ENCODE assay signal across 24 cellular contexts in the genomic region with DNA sequence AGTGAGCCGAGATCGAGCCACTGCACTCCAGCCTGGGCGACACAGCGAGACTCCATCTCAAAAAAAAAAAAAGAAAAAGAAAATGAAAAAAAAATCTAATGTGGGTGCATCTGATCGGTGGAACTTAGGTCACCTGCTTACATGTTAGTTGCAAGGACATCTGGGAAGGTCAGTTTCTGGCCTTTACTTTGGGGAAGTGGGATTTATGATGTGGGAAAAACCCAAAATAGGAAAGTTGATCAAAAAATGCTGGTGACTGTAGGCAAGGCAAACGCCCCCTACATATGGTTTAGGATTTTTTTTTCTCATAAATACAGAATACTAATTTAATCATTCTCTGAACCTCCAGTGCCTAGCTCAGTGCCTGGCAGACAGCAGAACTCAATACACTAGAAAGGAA.
DNase-seq lines count a peak whose midpoint lies in the region; ATAC-seq, FAIRE-seq and TF ChIP-seq lines count a peak whose summit lies in the region.
"Had no signal": no experiment of that assay in that cellular context is flagged by ENCODE, and none has a peak within 500 bp of the region (broad histone marks: within the 10 kb centered on the region; RNA-seq: fewer than 3 reads in every experiment).

No MANE protein-coding gene starts in this region.

- H3K9me2 ChIP-seq in DOHH2 (replicated peaks; ENCODE audit: control insufficient read depth, low read length), result no peaks in the 10 kb centered on the region

- H3K27me3 Mint-ChIP-seq in natural killer cell treated with Interleukin-12 subunit alpha and Interleukin-12 subunit beta and Interleukin-15 and Interleukin-18, amount 100 ng/mL, for 72 hours, result no peaks in the 10 kb centered on the region
- H3K27me3 Mint-ChIP-seq in progenitor cell of endocrine pancreas, result no peaks in the 10 kb centered on the region

- no peak overlapping the region for H3K4me2 ChIP-seq in A549
- peak overlapping the region; percentile 92 for H3K4me2 ChIP-seq in DOHH2 (ENCODE audit: low read length)

- H3K27ac ChIP-seq in A549, result peak overlapping the region; percentile 70 to 72; a peak in 4 of 6 replicates
- peak overlapping the region; percentile 77 for H3K27ac ChIP-seq in DOHH2 (ENCODE audit: low read depth, low read length)
- H3K27ac ChIP-seq in VCaP, result peak overlapping the region; percentile 99
- H3K27ac ChIP-seq: pancreas had no signal

- no peaks in the 10 kb centered on the region for H3K36me3 ChIP-seq in DOHH2 (ENCODE audit: control insufficient read depth, low read length)
- H3K36me3 ChIP-seq: pancreas, SJCRH30 had no signal

- no peaks in the 10 kb centered on the region for H3K9me3 ChIP-seq in A549
- H3K9me3 ChIP-seq in DOHH2 (ENCODE audit: control insufficient read depth, insufficient read depth, low read length), result no peaks in the 10 kb centered on the region
- H3K9me3 ChIP-seq: Caco-2, pancreas, SJCRH30 had no signal

- peaks cover 22% of the 10 kb centered on the region for H3F3A ChIP-seq in DOHH2 (ENCODE audit: control insufficient read depth, insufficient read depth)

- TF ChIP-seq CTCF in A549 (IDR thresholded peaks at IDR 0.05) (no peak), DOHH2 (IDR thresholded peaks at IDR 0.05; ENCODE audit: low read depth, low read length, poor library complexity, severe bottlenecking) (no peak), VCaP (conservative IDR thresholded peaks at IDR 0.05) (no peak), progenitor cell of endocrine pancreas (IDR thresholded peaks at IDR 0.05; ENCODE audit: unreplicated experiment) (no peak)

- no peak for FAIRE-seq in A549 (lab: Jason Lieb, UNC)
- FAIRE-seq: GM18507, HTR-8/SVneo, pancreas, urothelium cell line had no signal

- no peak for TF ChIP-seq RAD21 in A549 (conservative IDR thresholded peaks at IDR 0.05 in 1 of 2, IDR thresholded peaks at IDR 0.05 in 1 of 2)

- H3K4me1 ChIP-seq in A549, result peaks cover 44% of the 10 kb centered on the region
- peaks cover 54% of the 10 kb centered on the region for H3K4me1 ChIP-seq in DOHH2 (ENCODE audit: control insufficient read depth, low read length)

- TF ChIP-seq EP300 in A549 (IDR thresholded peaks at IDR 0.05), result no peak

- peaks cover 2% of the 10 kb centered on the region for H3K9me3 Mint-ChIP-seq in natural killer cell treated with Interleukin-12 subunit alpha and Interleukin-12 subunit beta and Interleukin-15 and Interleukin-18, amount 100 ng/mL, for 72 hours
- no peaks in the 10 kb centered on the region for H3K9me3 Mint-ChIP-seq in progenitor cell of endocrine pancreas (ENCODE audit: low read depth)
- H3K9me3 Mint-ChIP-seq: activated naive CD4-positive, alpha-beta T cell treated with anti-CD3 and anti-CD28 coated beads, Interleukin-2, amount 50 U/mL, for 72 hours; activated T-cell treated with anti-CD3 and anti-CD28 coated beads, Interleukin-2, amount 50 U/mL, for 4 hours; T-helper 2 cell treated with Interferon-gamma antibody and Interleukin-4, amounts not matched to agents 5 μg/mL and 100 μg/mL, for 36 hours had no signal

- peaks cover 32 to 34% of the 10 kb centered on the region in 2 donors for H3K4me1 Mint-ChIP-seq in natural killer cell treated with Interleukin-12 subunit alpha and Interleukin-12 subunit beta and Interleukin-15 and Interleukin-18, amount 100 ng/mL, for 72 hours (ENCODE audit: low read depth in 2 of 2)
- H3K4me1 Mint-ChIP-seq in progenitor cell of endocrine pancreas (ENCODE audit: low read depth), result peaks cover 34% of the 10 kb centered on the region

- no peak for TF ChIP-seq POLR2A in A549 (IDR thresholded peaks at IDR 0.05; ENCODE audit: low read length)

- H3K4me3 Mint-ChIP-seq in natural killer cell treated with Interleukin-12 subunit alpha and Interleukin-12 subunit beta and Interleukin-15 and Interleukin-18, amount 100 ng/mL, for 72 hours, result no peak overlapping the region
- H3K4me3 Mint-ChIP-seq in progenitor cell of endocrine pancreas (ENCODE audit: low read depth), result no peak overlapping the region
- H3K4me3 Mint-ChIP-seq: activated CD8-positive, alpha-beta T cell treated with anti-CD3 and anti-CD28 coated beads, Interleukin-2, amount 10 ng/mL, durations not matched to agents 7 days and 5 days; activated T-cell treated with anti-CD3 and anti-CD28 coated beads, Interleukin-2, amount 50 U/mL, for 4 hours; T-helper 2 cell treated with Interferon-gamma antibody and Interleukin-4, amounts not matched to agents 5 μg/mL and 100 μg/mL, for 36 hours had no signal

- CTCF ChIA-PET in A549 (lab: Yijun Ruan, JAX), result interaction anchor here (0.8 to 2.3 kb wide), 4 partner anchors 12 to 72 kb away, joined by 3 to 5 read pairs (median 3); no protein-coding TSS in a partner anchor

- H4K20me1 ChIP-seq in DOHH2 (ENCODE audit: control insufficient read depth, insufficient read depth, low read depth, low read length), result no peaks in the 10 kb centered on the region

- no peak for ATAC-seq in A549
- ATAC-seq in natural killer cell treated with Interleukin-12 subunit alpha and Interleukin-12 subunit beta and Interleukin-15 and Interleukin-18, amount 100 ng/mL, for 72 hours, result no peak
- no peak for ATAC-seq in HG03196 (IDR thresholded peaks at IDR 0.05; ENCODE audit: unreplicated experiment)
- ATAC-seq: activated CD8-positive, alpha-beta T cell treated with anti-CD3 and anti-CD28 coated beads, Interleukin-2, amount 10 ng/mL, durations not matched to agents 7 days and 5 days; activated naive CD4-positive, alpha-beta T cell treated with anti-CD3 and anti-CD28 coated beads, Interleukin-2, amount 50 U/mL, for 72 hours; activated T-cell treated with anti-CD3 and anti-CD28 coated beads, Interleukin-2, amount 50 U/mL, for 4 hours; left lobe of liver; pancreas had no signal

- 86% methylated on average over 6 of the region's 6 CpGs for WGBS in A549 (ENCODE audit: missing lambda C conversion rate)

- H3K79me2 ChIP-seq in DOHH2 (ENCODE audit: control insufficient read depth, low read length), result no peaks in the 10 kb centered on the region

- intact Hi-C loops in cardiac septum (cut with DNase I), result no loop called here

- H3K4me3 ChIP-seq in A549 (no peak overlapping the region), DOHH2 (ENCODE audit: low read length) (0 out of 2 replicates have a peak overlapping the region, but pooled peaks have one; percentile 5)
- H3K4me3 ChIP-seq: pancreas, skin epidermis had no signal

- DNase-seq in A549 (ENCODE audit: low read depth in 1 of 2, low spot score in 1 of 2) (no peak), progenitor cell of endocrine pancreas (ENCODE audit: low spot score, unreplicated experiment) (no peak), NCI-H1048 (lab: John Stamatoyannopoulos, UW) (no peak), cardiac septum (ENCODE audit: low spot score) (no peak)
- DNase-seq in natural killer cell treated with Interleukin-12 subunit alpha and Interleukin-12 subunit beta and Interleukin-15 and Interleukin-18, amount 100 ng/mL, for 72 hours (ENCODE audit: low spot score), result no peak
- DNase-seq: activated CD4-positive, CD25-positive, alpha-beta regulatory T cell; activated CD8-positive, alpha-beta T cell treated with anti-CD3 and anti-CD28 coated beads, Interleukin-2, amount 10 ng/mL, durations not matched to agents 7 days and 5 days; activated T-cell treated with anti-CD3 and anti-CD28 coated beads, Interleukin-2, amount 50 U/mL, for 4 hours; Caco-2; EL; head of caudate nucleus; pancreas; stimulated activated CD4-positive, alpha-beta T cell treated with anti-CD3 and anti-CD28 coated beads, Interleukin-2, amount 100 ng/mL, for 48 hours had no signal

- POLR2A ChIA-PET in A549 (lab: Yijun Ruan, JAX), result no interaction called here

- peak overlapping the region; percentile 29 to 33 for H3K27ac Mint-ChIP-seq in natural killer cell treated with Interleukin-12 subunit alpha and Interleukin-12 subunit beta and Interleukin-15 and Interleukin-18, amount 100 ng/mL, for 72 hours
- H3K27ac Mint-ChIP-seq in progenitor cell of endocrine pancreas, result no peak overlapping the region
- H3K27ac Mint-ChIP-seq: activated CD8-positive, alpha-beta T cell treated with anti-CD3 and anti-CD28 coated beads, Interleukin-2, amount 10 ng/mL, durations not matched to agents 7 days and 5 days; activated naive CD4-positive, alpha-beta T cell treated with anti-CD3 and anti-CD28 coated beads, Interleukin-2, amount 50 U/mL, for 72 hours; T-helper 2 cell treated with Interferon-gamma antibody and Interleukin-4, amounts not matched to agents 5 μg/mL and 100 μg/mL, for 36 hours had no signal

- H3K27me3 ChIP-seq in DOHH2 (ENCODE audit: control insufficient read depth, low read length), result no peaks in the 10 kb centered on the region
- H3K27me3 ChIP-seq: pancreas, SJCRH30 had no signal

- peaks cover 4% of the 10 kb centered on the region for H3K36me3 Mint-ChIP-seq in natural killer cell treated with Interleukin-12 subunit alpha and Interleukin-12 subunit beta and Interleukin-15 and Interleukin-18, amount 100 ng/mL, for 72 hours
- no peaks in the 10 kb centered on the region for H3K36me3 Mint-ChIP-seq in progenitor cell of endocrine pancreas (ENCODE audit: insufficient read depth)
- H3K36me3 Mint-ChIP-seq: activated naive CD4-positive, alpha-beta T cell treated with anti-CD3 and anti-CD28 coated beads, Interleukin-2, amount 50 U/mL, for 72 hours had no signal

TF ChIP-seq in A549, 52 proteins besides CTCF, POLR2A, EP300 and RAD21 (continues in another document):
- TF ChIP-seq HDAC2 (IDR thresholded peaks at IDR 0.05), result no peak
- TF ChIP-seq, protein P1, sequence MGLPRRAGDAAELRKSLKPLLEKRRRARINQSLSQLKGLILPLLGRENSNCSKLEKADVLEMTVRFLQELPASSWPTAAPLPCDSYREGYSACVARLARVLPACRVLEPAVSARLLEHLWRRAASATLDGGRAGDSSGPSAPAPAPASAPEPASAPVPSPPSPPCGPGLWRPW (IDR thresholded peaks at IDR 0.05), result no peak
- no peak for TF ChIP-seq HOXA7 (CRISPR knock-in tag; IDR thresholded peaks at IDR 0.05)
- no peak for TF ChIP-seq POLR2AphosphoS2 (conservative IDR thresholded peaks at IDR 0.05; ENCODE audit: low read length)
- TF ChIP-seq, protein P2, sequence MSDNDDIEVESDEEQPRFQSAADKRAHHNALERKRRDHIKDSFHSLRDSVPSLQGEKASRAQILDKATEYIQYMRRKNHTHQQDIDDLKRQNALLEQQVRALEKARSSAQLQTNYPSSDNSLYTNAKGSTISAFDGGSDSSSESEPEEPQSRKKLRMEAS (IDR thresholded peaks at IDR 0.05), result no peak
- TF ChIP-seq HOXB5 (CRISPR knock-in tag; IDR thresholded peaks at IDR 0.05), result no peak
- TF ChIP-seq, protein P3, sequence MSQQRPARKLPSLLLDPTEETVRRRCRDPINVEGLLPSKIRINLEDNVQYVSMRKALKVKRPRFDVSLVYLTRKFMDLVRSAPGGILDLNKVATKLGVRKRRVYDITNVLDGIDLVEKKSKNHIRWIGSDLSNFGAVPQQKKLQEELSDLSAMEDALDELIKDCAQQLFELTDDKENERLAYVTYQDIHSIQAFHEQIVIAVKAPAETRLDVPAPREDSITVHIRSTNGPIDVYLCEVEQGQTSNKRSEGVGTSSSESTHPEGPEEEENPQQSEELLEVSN (IDR thresholded peaks at IDR 0.05; ENCODE audit: borderline replicate concordance, low read depth), result no peak
- no peak for TF ChIP-seq TFCP2L1 (CRISPR knock-in tag; IDR thresholded peaks at IDR 0.05)
